In the genomic region with DNA sequence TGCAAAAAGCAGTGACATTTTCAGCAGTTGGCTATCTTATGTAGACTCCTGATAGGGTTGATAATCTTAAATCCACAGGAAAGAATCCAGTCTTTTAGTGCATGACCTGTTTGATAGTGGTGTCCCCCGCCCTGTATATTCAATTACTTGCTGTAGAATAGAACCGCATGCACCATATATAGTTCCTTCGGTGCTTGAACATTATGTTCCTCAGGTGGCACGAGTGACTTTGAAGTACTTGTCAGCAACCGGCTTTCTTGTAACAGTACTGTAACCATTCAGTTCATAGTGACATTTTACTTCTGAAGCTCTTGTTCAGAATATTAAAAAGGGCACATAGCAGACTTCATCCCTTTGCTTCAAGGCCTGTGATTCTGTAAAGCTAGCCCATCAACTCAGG, we compare ENCODE assay signal across 18 cellular contexts.
DNase-seq lines count a peak whose midpoint lies in the region; ATAC-seq, FAIRE-seq and TF ChIP-seq lines count a peak whose summit lies in the region.
"Had no signal": no experiment of that assay in that cellular context is flagged by ENCODE, and none has a peak within 500 bp of the region (broad histone marks: within the 10 kb centered on the region; RNA-seq: fewer than 3 reads in every experiment).

No MANE protein-coding gene starts in this region.

- TF ChIP-seq EP300 in K562 (IDR thresholded peaks at IDR 0.05; ENCODE audit: low read length): no peak

- H3K9ac ChIP-seq in K562 (ENCODE audit: insufficient read depth in 1 of 2, low read depth in 2 of 2, low read length in 2 of 2): no peak overlapping the region
- H3K9ac ChIP-seq: BLaER1, GM23248, KMS-11 had no signal

- H3K27ac ChIP-seq in right cardiac atrium (ENCODE audit: low read length): no peak overlapping the region
- H3K27ac ChIP-seq in K562 (ENCODE audit: extremely low read depth, low read depth, low read length): no peak overlapping the region
- H3K27ac ChIP-seq in osteoblast (ENCODE audit: low read depth, low read length): peak overlapping the region; percentile 49
- H3K27ac ChIP-seq in vagina: peak overlapping the region; percentile 13
- H3K27ac ChIP-seq in body of pancreas: no peak overlapping the region
- H3K27ac ChIP-seq: BLaER1, GM23248, KMS-11 had no signal

- H3K4me2 ChIP-seq in K562 (ENCODE audit: insufficient read depth, low read length) (no peak overlapping the region), osteoblast (ENCODE audit: insufficient read depth, low read length) (no peak overlapping the region)
- H3K4me2 ChIP-seq: BLaER1, KMS-11 had no signal

- H3K36me3 ChIP-seq in K562 (ENCODE audit: control insufficient read depth, insufficient read depth, low read length) (no peaks in the 10 kb centered on the region), osteoblast (ENCODE audit: insufficient read depth, low read length) (no peaks in the 10 kb centered on the region), vagina (no peaks in the 10 kb centered on the region), body of pancreas (replicated peaks in 1 of 2; ENCODE audit: insufficient read depth in 1 of 2, low read depth in 2 of 2) (no peaks in the 10 kb centered on the region)
- H3K36me3 ChIP-seq: BLaER1 had no signal

- intact Hi-C loops in Right ventricle myocardium superior (cut with DNase I): no loop called here
- intact Hi-C loops in right cardiac atrium (cut with DNase I): no loop called here
- intact Hi-C loops in K562 (cut with micrococcal nuclease): no loop called here
- intact Hi-C loops in vagina (cut with DNase I): no loop called here
- intact Hi-C loops in body of pancreas (cut with DNase I): no loop called here

- FAIRE-seq in K562 (lab: Jason Lieb, UNC): no peak
- FAIRE-seq: G401.6 had no signal

- TF ChIP-seq POLR2A in K562 (conservative IDR thresholded peaks at IDR 0.05) (no peak), vagina (IDR thresholded peaks at IDR 0.05) (no peak), body of pancreas (IDR thresholded peaks at IDR 0.05) (no peak)

- no peak for DNase-seq in Right ventricle myocardium superior
- DNase-seq in right cardiac atrium: no peak
- no peak for DNase-seq in K562 (ENCODE audit: extremely low read depth in 1 of 4, low spot score in 3 of 4)
- peak; percentile 53 for DNase-seq in osteoblast (ENCODE audit: insufficient read length, low spot score, missing footprints)
- DNase-seq in vagina (ENCODE audit: extremely low spot score in 2 of 2): peak in 1 of 2 donors; percentile 25
- DNase-seq in NCI-H2107 treated with DMSO at 0.1 percent for 48 hours (lab: John Stamatoyannopoulos, UW; ENCODE audit: unreplicated experiment): no peak
- no peak for DNase-seq in body of pancreas
- DNase-seq: 8988T; CD8-positive, alpha-beta memory T cell; NCI-H1436 treated with DMSO at 0.1 percent for 48 hours; NCI-H226; NCI-H524 treated with DMSO at 0.1 percent for 48 hours; SIG-M5 had no signal

- no peak for TF ChIP-seq CTCF in K562 (IDR thresholded peaks at IDR 0.05 in 2 of 3, conservative IDR thresholded peaks at IDR 0.05 in 1 of 3; ENCODE audit: insufficient read depth in 2 of 3, low read depth in 1 of 3, low read length in 3 of 3)
- TF ChIP-seq CTCF in osteoblast (IDR thresholded peaks at IDR 0.05; ENCODE audit: extremely low read depth, low read depth, low read length): no peak
- no peak for TF ChIP-seq CTCF in vagina (IDR thresholded peaks at IDR 0.05)
- no peak for TF ChIP-seq CTCF in body of pancreas (IDR thresholded peaks at IDR 0.05)

- ATAC-seq in Right ventricle myocardium superior (ENCODE audit: poor library complexity) (peak; percentile 62), right cardiac atrium (no peak), K562 (no peak), body of pancreas (no peak), GM18520 (IDR thresholded peaks at IDR 0.05; ENCODE audit: unreplicated experiment) (no peak)

- H3K4me3 ChIP-seq in right cardiac atrium (ENCODE audit: low read length): no peak overlapping the region
- no peak overlapping the region for H3K4me3 ChIP-seq in K562
- H3K4me3 ChIP-seq in osteoblast (ENCODE audit: insufficient read depth, low read length): no peak overlapping the region
- no peak overlapping the region for H3K4me3 ChIP-seq in vagina
- H3K4me3 ChIP-seq in body of pancreas: no peak overlapping the region
- H3K4me3 ChIP-seq: BLaER1, GM23248 had no signal

- no peaks in the 10 kb centered on the region for H3K9me1 ChIP-seq in K562 (ENCODE audit: control insufficient read depth, insufficient read depth, low read length)

- WGBS in right cardiac atrium: 77% methylated on average over 5 of the region's 5 CpGs
- WGBS in K562 (ENCODE audit: insufficient coverage, low coverage, missing lambda C conversion rate): 25% methylated on average over 5 of the region's 5 CpGs
- WGBS in body of pancreas, 2 donors: 81 to 91% methylated on average over 5 of the region's 5 CpGs

- no peaks in the 10 kb centered on the region for H4K20me1 ChIP-seq in K562 (replicated peaks; ENCODE audit: control insufficient read depth, insufficient read depth, low read length)
- no peaks in the 10 kb centered on the region for H4K20me1 ChIP-seq in osteoblast (ENCODE audit: insufficient read depth, low read length)
- H4K20me1 ChIP-seq: BLaER1 had no signal

- H3K4me1 ChIP-seq in right cardiac atrium (ENCODE audit: control insufficient read depth, insufficient read depth, low read length): peaks cover 10% of the 10 kb centered on the region
- H3K4me1 ChIP-seq in K562 (replicated peaks in 1 of 2; ENCODE audit: control insufficient read depth in 2 of 2, insufficient read depth in 2 of 2, low read length in 2 of 2): no peaks in the 10 kb centered on the region; a peak in 1 of 5 replicates
- peaks cover 27% of the 10 kb centered on the region for H3K4me1 ChIP-seq in osteoblast (ENCODE audit: insufficient read depth, low read length)
- H3K4me1 ChIP-seq in vagina: peaks cover 20% of the 10 kb centered on the region
- no peaks in the 10 kb centered on the region for H3K4me1 ChIP-seq in body of pancreas

- in situ Hi-C loops in K562 (cut with MboI): loop anchor here (25.0 kb wide), 1 partner anchor 615 kb away; no protein-coding TSS in a partner anchor

- H3K27me3 ChIP-seq in right cardiac atrium (ENCODE audit: control insufficient read depth, insufficient read depth) (no peaks in the 10 kb centered on the region), K562 (ENCODE audit: control insufficient read depth in 2 of 2, insufficient read depth in 2 of 2, low read length in 2 of 2) (peaks cover 0 to 18% of the 10 kb centered on the region in 2 experiments; a peak in 2 of 5 replicates), osteoblast (ENCODE audit: insufficient read depth, low read length) (no peaks in the 10 kb centered on the region), vagina (no peaks in the 10 kb centered on the region), body of pancreas (no peaks in the 10 kb centered on the region)
- H3K27me3 ChIP-seq: BLaER1 had no signal

- no peaks in the 10 kb centered on the region for H3K9me3 ChIP-seq in right cardiac atrium (ENCODE audit: control insufficient read depth, low read length)
- H3K9me3 ChIP-seq in K562 (replicated peaks; ENCODE audit: control insufficient read depth, insufficient read depth, low read depth, low read length): no peaks in the 10 kb centered on the region
- H3K9me3 ChIP-seq in osteoblast (ENCODE audit: low read depth, low read length): no peaks in the 10 kb centered on the region
- no peaks in the 10 kb centered on the region for H3K9me3 ChIP-seq in vagina
- H3K9me3 ChIP-seq in body of pancreas: no peaks in the 10 kb centered on the region
- H3K9me3 ChIP-seq: BLaER1 had no signal

- H3K79me2 ChIP-seq in K562 (ENCODE audit: control insufficient read depth, insufficient read depth, low read length) (no peaks in the 10 kb centered on the region), osteoblast (ENCODE audit: insufficient read depth, low read length) (no peaks in the 10 kb centered on the region)

- no peak for TF ChIP-seq RAD21 in K562 (CRISPR knock-in tag; conservative IDR thresholded peaks at IDR 0.05 in 1 of 2, IDR thresholded peaks at IDR 0.05 in 1 of 2)

- BruUV-seq in K562 (replicated peaks; lab: Mats Ljungman, UMichigan): no TSS peak

- H2AFZ ChIP-seq in K562 (ENCODE audit: low read depth, low read length) (no peak overlapping the region), osteoblast (ENCODE audit: low read length) (no peak overlapping the region)
- H2AFZ ChIP-seq: GM23248 had no signal

- POLR2A ChIA-PET in K562 (lab: Yijun Ruan, JAX): no interaction called here

- CTCF ChIA-PET in K562 (lab: Yijun Ruan, JAX; ENCODE audit: low intra/inter-chr PET ratio): no interaction called here

TF ChIP-seq in K562, 482 proteins besides CTCF, POLR2A, EP300 and RAD21:
- TF ChIP-seq ZNF766 (CRISPR knock-in tag; conservative IDR thresholded peaks at IDR 0.05) (0 out of 2 replicates have a peak, but pooled peaks have one; percentile 8), SPI1 (IDR thresholded peaks at IDR 0.05; ENCODE audit: borderline replicate concordance, low read depth, low read length) (no peak), PPARD (CRISPR knock-in tag; IDR thresholded peaks at IDR 0.05) (no peak)

Comparison
In these comparisons a context has a peak if more than half of its experiments do, and no peak if none do; other contexts are left out.
1. H3K27ac ChIP-seq: peak in osteoblast (single experiment) and vagina (single experiment); none in right cardiac atrium (single experiment), K562 (single experiment) and body of pancreas (0 of 4).